In the genomic region with DNA sequence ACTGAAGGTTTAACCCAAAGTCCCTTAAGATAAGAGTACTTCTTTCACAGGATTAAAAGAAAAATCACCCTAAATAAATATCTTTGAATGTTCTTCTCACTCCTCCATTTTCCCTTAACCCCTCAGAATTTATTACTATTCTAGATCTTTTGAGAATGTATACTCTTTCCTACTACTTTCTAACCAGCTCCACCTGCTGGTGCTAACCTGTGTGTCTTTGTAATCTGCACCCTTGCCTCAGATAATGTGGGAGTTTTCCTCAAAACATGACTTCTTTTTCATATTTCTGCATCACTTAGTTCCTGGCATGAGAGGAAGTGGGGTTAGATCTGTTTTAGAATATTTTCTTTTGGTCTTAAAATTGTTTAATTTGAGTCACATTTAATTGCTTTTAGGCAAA, we compare ENCODE assay signal across 9 cellular contexts.
DNase-seq lines count a peak whose midpoint lies in the region; ATAC-seq, FAIRE-seq and TF ChIP-seq lines count a peak whose summit lies in the region.
"Had no signal": no experiment of that assay in that cellular context is flagged by ENCODE, and none has a peak within 500 bp of the region (broad histone marks: within the 10 kb centered on the region; RNA-seq: fewer than 3 reads in every experiment).

No MANE protein-coding gene starts in this region.

- no peak overlapping the region for H3K4me3 ChIP-seq in heart left ventricle
- H3K4me3 ChIP-seq: K562 had no signal

- no peak for FAIRE-seq in urothelium cell line (lab: Jason Lieb, UNC)
- FAIRE-seq: K562 had no signal

- DNase-seq in heart left ventricle = no peak
- DNase-seq in left ventricle myocardium superior = no peak
- DNase-seq in SHP77 treated with DMSO at 0.1 percent for 48 hours (lab: John Stamatoyannopoulos, UW) = peak; percentile 13
- no peak for DNase-seq in foreskin keratinocyte
- DNase-seq in urothelium cell line (ENCODE audit: low spot score) = peak; percentile 7
- DNase-seq in HPDE6-E6E7 (ENCODE audit: extremely low spot score) = no peak
- DNase-seq in cerebellar nuclear complex (lab: John Stamatoyannopoulos, UW) = no peak
- no peak for DNase-seq in GDM1 (lab: John Stamatoyannopoulos, UW)

- H3K4me1 ChIP-seq in heart left ventricle (no peaks in the 10 kb centered on the region), foreskin keratinocyte (peaks cover 6% of the 10 kb centered on the region)

- TF ChIP-seq POLR2A in heart left ventricle (IDR thresholded peaks at IDR 0.05) = no peak

- H3K9me3 ChIP-seq in heart left ventricle = no peaks in the 10 kb centered on the region

- H3K27ac ChIP-seq in heart left ventricle = no peak overlapping the region
- H3K27ac ChIP-seq in foreskin keratinocyte = no peak overlapping the region

- intact Hi-C loops in heart left ventricle (cut with DNase I) (loop anchor here in 6 of 10 donors (2.0 to 5.0 kb wide), 3 partner anchors 34 to 49 kb away; no protein-coding TSS in a partner anchor), left ventricle myocardium superior (cut with micrococcal nuclease) (loop anchor here (5.0 kb wide), 1 partner anchor 49 kb away; no protein-coding TSS in a partner anchor)

- no peaks in the 10 kb centered on the region for H3K36me3 ChIP-seq in heart left ventricle

- TF ChIP-seq CTCF in heart left ventricle (IDR thresholded peaks at IDR 0.05) (peak in 9 of 12 donors; percentile 10 to 57 (median 39)), foreskin keratinocyte (conservative IDR thresholded peaks at IDR 0.05) (peak; percentile 68)

- ATAC-seq in heart left ventricle (no peak), left ventricle myocardium superior (no peak), foreskin keratinocyte (peak; percentile 40)
- ATAC-seq: K562 had no signal

- H3K27me3 ChIP-seq in heart left ventricle (no peaks in the 10 kb centered on the region), foreskin keratinocyte (no peaks in the 10 kb centered on the region)

Comparison
In these comparisons a context has a peak if more than half of its experiments do, and no peak if none do; other contexts are left out.
1. DNase-seq: peak in SHP77 treated with DMSO at 0.1 percent for 48 hours (single experiment) and urothelium cell line (single experiment); none in heart left ventricle (0 of 5), left ventricle myocardium superior (single experiment), foreskin keratinocyte (0 of 2), HPDE6-E6E7 (single experiment), cerebellar nuclear complex (0 of 2) and GDM1 (single experiment).